Comparison of ENCODE assay signal across 25 cellular contexts in the genomic region with DNA sequence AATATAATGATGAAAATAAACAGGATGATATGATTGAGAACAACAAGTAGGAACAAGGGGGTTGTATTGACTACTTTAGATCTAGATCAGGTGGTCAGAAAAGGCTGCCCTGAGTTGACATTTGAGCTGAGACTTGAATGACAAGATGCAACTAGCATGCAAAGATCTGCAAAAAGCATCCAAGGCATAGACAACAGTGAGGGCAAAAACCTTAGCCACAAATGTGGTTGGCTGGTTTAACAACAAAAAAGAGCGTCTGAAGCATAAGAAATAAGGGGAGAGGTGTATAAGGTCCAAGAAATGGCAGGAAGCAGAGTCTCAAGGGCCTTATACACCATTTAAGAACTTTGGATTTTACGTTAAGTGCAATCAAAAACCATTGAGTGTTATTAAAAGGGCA. TPM values are rescaled to one million over a fixed set of nuclear protein-coding genes. Genes with fewer than 3 reads are reported as not detected.
DNase-seq lines count a peak whose midpoint lies in the region; ATAC-seq and TF ChIP-seq lines count a peak whose summit lies in the region.
"Had no signal": no experiment of that assay in that cellular context is flagged by ENCODE, and none has a peak within 500 bp of the region (broad histone marks: within the 10 kb centered on the region; RNA-seq: fewer than 3 reads in every experiment).

No MANE protein-coding gene starts in this region.

- H3K36me3 ChIP-seq in skeletal muscle satellite cell (ENCODE audit: insufficient read depth, low read length): peaks cover 34% of the 10 kb centered on the region

- CTCF ChIA-PET in activated CD4-positive, alpha-beta memory T cell treated with anti-CD3 and anti-CD28 coated beads, Interleukin-2, amount 10 ng/mL, durations not matched to agents 7 days and 5 days (lab: Charles Lee): no interaction called here
- CTCF ChIA-PET in activated CD4-positive, alpha-beta memory T cell treated with anti-CD3 and anti-CD28 coated beads for 36 hours (lab: Charles Lee): no interaction called here
- CTCF ChIA-PET in MCF 10A (lab: Yijun Ruan, JAX): interaction anchor here (0.6 to 7.4 kb wide), 8 partner anchors 8 to 217 kb away, joined by 3 to 61 read pairs (median 6); no protein-coding TSS in a partner anchor

- no TSS peak for BruUV-seq in MCF 10A (replicated peaks; lab: Mats Ljungman, UMichigan)

- POLR2A ChIA-PET in activated CD4-positive, alpha-beta memory T cell treated with anti-CD3 and anti-CD28 coated beads, Interleukin-2, amount 10 ng/mL, durations not matched to agents 7 days and 5 days (lab: Charles Lee): no interaction called here
- POLR2A ChIA-PET in activated CD4-positive, alpha-beta memory T cell treated with anti-CD3 and anti-CD28 coated beads for 36 hours (lab: Charles Lee): no interaction called here
- POLR2A ChIA-PET in MCF 10A (lab: Yijun Ruan, JAX): interaction anchor here (1.6 to 5.1 kb wide), 2 partner anchors 11 to 518 kb away, joined by 3 to 32 read pairs; a partner anchor contains a TSS

- no peaks in the 10 kb centered on the region for H3K9me3 ChIP-seq in skeletal muscle satellite cell (replicated peaks; ENCODE audit: low read length)
- H3K9me3 ChIP-seq: adrenal gland had no signal

- H3K4me1 ChIP-seq in skeletal muscle satellite cell (ENCODE audit: control insufficient read depth, insufficient read depth, low read length): peaks cover 17% of the 10 kb centered on the region

- peaks cover 3% of the 10 kb centered on the region for H3K9me3 Mint-ChIP-seq in activated CD4-positive, alpha-beta memory T cell treated with anti-CD3 and anti-CD28 coated beads, Interleukin-2, amount 10 ng/mL, durations not matched to agents 7 days and 5 days
- H3K9me3 Mint-ChIP-seq in activated CD4-positive, alpha-beta memory T cell treated with anti-CD3 and anti-CD28 coated beads for 36 hours: peaks cover 2% of the 10 kb centered on the region
- peaks cover 5% of the 10 kb centered on the region for H3K9me3 Mint-ChIP-seq in activated naive CD8-positive, alpha-beta T cell treated with anti-CD3 and anti-CD28 coated beads, Interleukin-2, amount 50 U/mL, for 24 hours
- H3K9me3 Mint-ChIP-seq in MCF 10A (ENCODE audit: unreplicated experiment): no peaks in the 10 kb centered on the region

- H3K27me3 Mint-ChIP-seq in activated CD4-positive, alpha-beta memory T cell treated with anti-CD3 and anti-CD28 coated beads, Interleukin-2, amount 10 ng/mL, durations not matched to agents 7 days and 5 days: no peaks in the 10 kb centered on the region
- H3K27me3 Mint-ChIP-seq in activated CD4-positive, alpha-beta memory T cell treated with anti-CD3 and anti-CD28 coated beads for 36 hours: no peaks in the 10 kb centered on the region
- no peaks in the 10 kb centered on the region for H3K27me3 Mint-ChIP-seq in activated naive CD8-positive, alpha-beta T cell treated with anti-CD3 and anti-CD28 coated beads, Interleukin-2, amount 50 U/mL, for 24 hours
- H3K27me3 Mint-ChIP-seq in MCF 10A (ENCODE audit: insufficient read depth, unreplicated experiment): no peaks in the 10 kb centered on the region

- no peak for TF ChIP-seq POLR2A in NB4 (IDR thresholded peaks at IDR 0.05; ENCODE audit: extremely low read depth, insufficient read length)

- H3K9ac ChIP-seq in skeletal muscle satellite cell (ENCODE audit: low read depth, low read length): no peak overlapping the region

- peaks cover 12% of the 10 kb centered on the region for H3K4me1 Mint-ChIP-seq in activated CD4-positive, alpha-beta memory T cell treated with anti-CD3 and anti-CD28 coated beads, Interleukin-2, amount 10 ng/mL, durations not matched to agents 7 days and 5 days
- H3K4me1 Mint-ChIP-seq in activated CD4-positive, alpha-beta memory T cell treated with anti-CD3 and anti-CD28 coated beads for 36 hours (ENCODE audit: low read depth): peaks cover 29% of the 10 kb centered on the region
- peaks cover 17% of the 10 kb centered on the region for H3K4me1 Mint-ChIP-seq in activated naive CD8-positive, alpha-beta T cell treated with anti-CD3 and anti-CD28 coated beads, Interleukin-2, amount 50 U/mL, for 24 hours
- peaks cover 11% of the 10 kb centered on the region for H3K4me1 Mint-ChIP-seq in MCF 10A (ENCODE audit: insufficient read depth, unreplicated experiment)

- H3K36me3 Mint-ChIP-seq in activated CD4-positive, alpha-beta memory T cell treated with anti-CD3 and anti-CD28 coated beads, Interleukin-2, amount 10 ng/mL, durations not matched to agents 7 days and 5 days (ENCODE audit: low read depth): peaks cover 38% of the 10 kb centered on the region
- H3K36me3 Mint-ChIP-seq in activated CD4-positive, alpha-beta memory T cell treated with anti-CD3 and anti-CD28 coated beads for 36 hours: peaks cover 30% of the 10 kb centered on the region
- H3K36me3 Mint-ChIP-seq in activated naive CD8-positive, alpha-beta T cell treated with anti-CD3 and anti-CD28 coated beads, Interleukin-2, amount 50 U/mL, for 24 hours (ENCODE audit: low read depth): peaks cover 40% of the 10 kb centered on the region
- peaks cover 36% of the 10 kb centered on the region for H3K36me3 Mint-ChIP-seq in MCF 10A (ENCODE audit: insufficient read depth, unreplicated experiment)

- no peak overlapping the region for H3K4me3 Mint-ChIP-seq in activated CD4-positive, alpha-beta memory T cell treated with anti-CD3 and anti-CD28 coated beads, Interleukin-2, amount 10 ng/mL, durations not matched to agents 7 days and 5 days
- no peak overlapping the region for H3K4me3 Mint-ChIP-seq in activated CD4-positive, alpha-beta memory T cell treated with anti-CD3 and anti-CD28 coated beads for 36 hours
- peak overlapping the region; percentile 45 for H3K4me3 Mint-ChIP-seq in activated naive CD8-positive, alpha-beta T cell treated with anti-CD3 and anti-CD28 coated beads, Interleukin-2, amount 50 U/mL, for 24 hours
- H3K4me3 Mint-ChIP-seq in MCF 10A (ENCODE audit: unreplicated experiment): no peak overlapping the region
- H3K4me3 Mint-ChIP-seq: activated T-helper 1 cell treated with anti-CD3 and anti-CD28 coated beads, Interleukin-12 subunit alpha, Interleukin-12 subunit beta, Interleukin-2, Interleukin-4 antibody, amounts not matched to agents 30 ng/mL and 10 ng/mL and 1 ng/mL, durations not matched to agents 14 hours and 24 hours and 36 hours; H9 had no signal

- H3K4me3 ChIP-seq in NB4 (ENCODE audit: low read depth, low read length) (peak overlapping the region; percentile 10), skeletal muscle satellite cell (ENCODE audit: low read length) (no peak overlapping the region)
- H3K4me3 ChIP-seq: adrenal gland, heart left ventricle, PC-9 had no signal

- ATAC-seq in activated naive CD8-positive, alpha-beta T cell treated with anti-CD3 and anti-CD28 coated beads, Interleukin-2, amount 50 U/mL, for 24 hours: no peak
- no peak for ATAC-seq in HG03378 (IDR thresholded peaks at IDR 0.05; ENCODE audit: unreplicated experiment)
- ATAC-seq: heart left ventricle had no signal

- no peak for TF ChIP-seq CTCF in NB4 (IDR thresholded peaks at IDR 0.05; ENCODE audit: low read depth, low read length)
- no peak for TF ChIP-seq CTCF in MCF 10A (IDR thresholded peaks at IDR 0.05; ENCODE audit: unreplicated experiment)

- no peaks in the 10 kb centered on the region for H3K27me3 ChIP-seq in skeletal muscle satellite cell (ENCODE audit: control insufficient read depth, insufficient read depth, low read length)
- H3K27me3 ChIP-seq: adrenal gland, heart left ventricle had no signal

- peak overlapping the region; percentile 31 for H3K4me2 ChIP-seq in skeletal muscle satellite cell (ENCODE audit: low read length)

- intact Hi-C loops in activated CD4-positive, alpha-beta memory T cell treated with anti-CD3 and anti-CD28 coated beads for 36 hours (cut with micrococcal nuclease): no loop called here
- intact Hi-C loops in MCF 10A (cut with micrococcal nuclease): no loop called here

- no peak for DNase-seq in activated CD4-positive, alpha-beta memory T cell treated with anti-CD3 and anti-CD28 coated beads, Interleukin-2, amount 10 ng/mL, durations not matched to agents 7 days and 5 days
- no peak for DNase-seq in activated CD4-positive, alpha-beta memory T cell treated with anti-CD3 and anti-CD28 coated beads for 36 hours
- DNase-seq in NB4 (ENCODE audit: low read depth) (no peak), MCF 10A (ENCODE audit: unreplicated experiment) (no peak), HT-29 (ENCODE audit: low spot score) (no peak)
- no peak for DNase-seq in activated naive CD8-positive, alpha-beta T cell treated with anti-CD3 and anti-CD28 coated beads, Interleukin-2, amount 50 U/mL, for 24 hours
- DNase-seq: activated CD8-positive, alpha-beta memory T cell treated with anti-CD3 and anti-CD28 coated beads for 24 hours; adrenal gland; C1 segment of cervical spinal cord; dermis blood vessel endothelial cell; DMS153; H9; heart left ventricle; Kasumi-1; NCI-H1092 treated with DMSO at 0.1 percent for 48 hours; NCI-H2029; NCI-H226; NCI-H82; nucleus accumbens; PC-9; SIG-M5; stimulated activated CD4-positive, alpha-beta T cell treated with anti-CD3 and anti-CD28 coated beads, Interleukin-4, amount 100 ng/mL, for 4 hours had no signal

- H3K27ac Mint-ChIP-seq in activated CD4-positive, alpha-beta memory T cell treated with anti-CD3 and anti-CD28 coated beads, Interleukin-2, amount 10 ng/mL, durations not matched to agents 7 days and 5 days: peak overlapping the region; percentile 36
- H3K27ac Mint-ChIP-seq in activated CD4-positive, alpha-beta memory T cell treated with anti-CD3 and anti-CD28 coated beads for 36 hours: no peak overlapping the region
- H3K27ac Mint-ChIP-seq in activated naive CD8-positive, alpha-beta T cell treated with anti-CD3 and anti-CD28 coated beads, Interleukin-2, amount 50 U/mL, for 24 hours: no peak overlapping the region
- no peak overlapping the region for H3K27ac Mint-ChIP-seq in MCF 10A (ENCODE audit: low read depth, unreplicated experiment)
- H3K27ac Mint-ChIP-seq: activated T-helper 1 cell treated with anti-CD3 and anti-CD28 coated beads, Interleukin-12 subunit alpha, Interleukin-12 subunit beta, Interleukin-2, Interleukin-4 antibody, amounts not matched to agents 30 ng/mL and 10 ng/mL and 1 ng/mL, durations not matched to agents 14 hours and 24 hours and 36 hours had no signal

RNA-seq across cellular contexts. Expression of a gene that starts 3.2 kb away (rescaled TPM):
- total RNA-seq in activated CD4-positive, alpha-beta memory T cell treated with anti-CD3 and anti-CD28 coated beads, Interleukin-2, amount 10 ng/mL, durations not matched to agents 7 days and 5 days: 10 to 100 TPM; 47.8 to 50.1 TPM
- total RNA-seq in activated CD4-positive, alpha-beta memory T cell treated with anti-CD3 and anti-CD28 coated beads for 36 hours: 10 to 100 TPM; 46.1 to 46.5 TPM
- total RNA-seq in skeletal muscle satellite cell (2012; rRNA removed): 27.7 and 33.5 TPM in 2 replicates
- total RNA-seq in MCF 10A (2022): 93.3 and 97.6 TPM in 2 replicates
- total RNA-seq in HT-29 (2014; rRNA removed; shearing (Covaris generic)): 6.9 and 8.7 TPM in 2 replicates
